1 cellular context compared by ENCODE assay signal in genomic region chr9:16689352-16689938, GRCh38.
TF ChIP-seq lines count a peak whose summit lies in the region.

No MANE protein-coding gene starts in this region.

TF ChIP-seq in WTC11, 78 proteins besides CTCF, POLR2A, EP300 and RAD21 (continued from another document):
- TF ChIP-seq AFF4 (CRISPR knock-in tag; IDR thresholded peaks at IDR 0.05; ENCODE audit: borderline replicate concordance) (no peak), JAZF1 (CRISPR knock-in tag; IDR thresholded peaks at IDR 0.05) (no peak), TP53 (CRISPR knock-in tag; IDR thresholded peaks at IDR 0.05) (no peak), FOXK1 (CRISPR knock-in tag; IDR thresholded peaks at IDR 0.05) (no peak), GRHL2 (CRISPR knock-in tag; IDR thresholded peaks at IDR 0.05; ENCODE audit: insufficient replicate concordance, severe bottlenecking) (no peak), HMGXB4 (CRISPR knock-in tag; IDR thresholded peaks at IDR 0.05) (no peak), ZNF671 (CRISPR knock-in tag; IDR thresholded peaks at IDR 0.05) (no peak), MLX (CRISPR knock-in tag; IDR thresholded peaks at IDR 0.05) (no peak), EMX1 (CRISPR knock-in tag; IDR thresholded peaks at IDR 0.05) (no peak), GTF2I (CRISPR knock-in tag; conservative IDR thresholded peaks at IDR 0.05) (no peak), ZNF232 (CRISPR knock-in tag; IDR thresholded peaks at IDR 0.05) (no peak), ATF2 (CRISPR knock-in tag; IDR thresholded peaks at IDR 0.05; ENCODE audit: borderline replicate concordance, low read depth) (no peak), NFYB (CRISPR knock-in tag; conservative IDR thresholded peaks at IDR 0.05; ENCODE audit: low read depth) (no peak)
